15 cellular contexts compared by ENCODE assay signal in the genomic region with DNA sequence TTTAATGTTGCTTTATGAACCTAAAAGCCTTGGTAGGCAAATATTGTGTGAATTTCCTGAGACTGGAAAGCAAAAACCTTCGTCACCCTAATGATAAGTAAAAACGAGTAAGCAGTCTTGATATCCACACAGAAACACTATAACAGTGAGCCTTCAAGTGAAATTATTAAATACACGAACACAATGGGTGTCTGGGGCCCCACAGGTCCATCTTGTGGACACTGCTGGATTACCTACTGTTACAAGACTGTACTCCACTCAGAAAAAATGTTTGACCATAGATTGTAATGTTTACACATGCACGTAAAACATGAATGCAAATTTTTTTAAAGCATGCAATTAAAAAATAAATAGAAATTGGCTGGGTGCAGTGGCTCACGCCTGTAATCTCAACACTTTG.
DNase-seq lines count a peak whose midpoint lies in the region; TF ChIP-seq lines count a peak whose summit lies in the region.
"Had no signal": no experiment of that assay in that cellular context is flagged by ENCODE, and none has a peak within 500 bp of the region (broad histone marks: within the 10 kb centered on the region; RNA-seq: fewer than 3 reads in every experiment).

No MANE protein-coding gene starts in this region.

- no peak overlapping the region for H3K9ac ChIP-seq in liver (ENCODE audit: low read depth in 1 of 2, low read length in 2 of 2)
- H3K9ac ChIP-seq: parathyroid adenoma had no signal

- no peak for TF ChIP-seq POLR2A in esophagus squamous epithelium (IDR thresholded peaks at IDR 0.05)

- peaks cover 11% of the 10 kb centered on the region for H3K27me3 Mint-ChIP-seq in chondrocyte (ENCODE audit: low read depth)
- H3K27me3 Mint-ChIP-seq: T-cell had no signal

- peaks cover 2% of the 10 kb centered on the region for H3K36me3 Mint-ChIP-seq in chondrocyte (ENCODE audit: low read depth)
- H3K36me3 Mint-ChIP-seq: T-cell had no signal

- no peak overlapping the region for H3K27ac ChIP-seq in liver (ENCODE audit: low read depth in 1 of 2, low read length in 2 of 2)
- no peak overlapping the region for H3K27ac ChIP-seq in esophagus squamous epithelium
- H3K27ac ChIP-seq: parathyroid adenoma, spleen had no signal

- no peaks in the 10 kb centered on the region for H3K4me1 Mint-ChIP-seq in chondrocyte (ENCODE audit: low read depth)
- H3K4me1 Mint-ChIP-seq: T-cell had no signal

- H3K4me3 ChIP-seq in liver (ENCODE audit: low read depth in 1 of 3, low read length in 3 of 3) (no peak overlapping the region), esophagus squamous epithelium (no peak overlapping the region)
- H3K4me3 ChIP-seq: spleen had no signal

- H3K27me3 ChIP-seq in liver (ENCODE audit: control insufficient read depth in 4 of 4, insufficient read depth in 4 of 4, low read length in 3 of 4) (no peaks in the 10 kb centered on the region), esophagus squamous epithelium (no peaks in the 10 kb centered on the region)
- H3K27me3 ChIP-seq: spleen had no signal

- peaks cover 7% of the 10 kb centered on the region for H3K9me3 Mint-ChIP-seq in chondrocyte (ENCODE audit: low read depth)
- H3K9me3 Mint-ChIP-seq: T-cell had no signal

- H3K4me3 Mint-ChIP-seq in chondrocyte (ENCODE audit: unreplicated experiment) = no peak overlapping the region
- H3K4me3 Mint-ChIP-seq: T-cell had no signal

- no peaks in the 10 kb centered on the region for H3K36me3 ChIP-seq in liver (ENCODE audit: control insufficient read depth in 4 of 4, insufficient read depth in 3 of 4, low read depth in 1 of 4, low read length in 3 of 4)
- no peaks in the 10 kb centered on the region for H3K36me3 ChIP-seq in esophagus squamous epithelium
- H3K36me3 ChIP-seq: spleen had no signal

- no peaks in the 10 kb centered on the region for H3K9me3 ChIP-seq in liver (ENCODE audit: control insufficient read depth in 4 of 4, low read length in 3 of 4)
- no peaks in the 10 kb centered on the region for H3K9me3 ChIP-seq in esophagus squamous epithelium
- H3K9me3 ChIP-seq: spleen had no signal

- TF ChIP-seq RAD21 in liver (IDR thresholded peaks at IDR 0.05) = peak; percentile 79 to 80

- DNase-seq in COR-L47 (lab: John Stamatoyannopoulos, UW) = peak; percentile 55
- peak; percentile 23 for DNase-seq in M059J (ENCODE audit: low read depth)
- DNase-seq in chondrocyte (ENCODE audit: low spot score) = no peak
- no peak for DNase-seq in esophagus squamous epithelium (lab: John Stamatoyannopoulos, UW)
- no peak for DNase-seq in ecto neural progenitor cell (ENCODE audit: low spot score)
- no peak for DNase-seq in hippocampal formation (lab: John Stamatoyannopoulos, UW)
- no peak for DNase-seq in activated CD4-positive, CD25-positive, alpha-beta regulatory T cell (lab: John Stamatoyannopoulos, UW)
- DNase-seq: effector CD8-positive, alpha-beta T cell; H7; NCI-H1048; spleen; stimulated activated naive CD8-positive, alpha-beta T cell treated with anti-CD3 and anti-CD28 coated beads, Interleukin-15, Interleukin-2, amounts not matched to agents 100 U/mL and 50 U/mL, for 24 hours; T-cell had no signal

- no peak overlapping the region for H3K27ac Mint-ChIP-seq in chondrocyte (ENCODE audit: unreplicated experiment)
- H3K27ac Mint-ChIP-seq: T-cell had no signal

- 44% methylated on average over 5 of the region's 5 CpGs for WGBS in liver
- 65 to 72% methylated on average over 5 of the region's 5 CpGs for WGBS in esophagus squamous epithelium, 2 donors

- intact Hi-C loops in esophagus squamous epithelium (cut with DNase I) = no loop called here

- H3K4me1 ChIP-seq in liver (ENCODE audit: control insufficient read depth in 4 of 4, insufficient read depth in 4 of 4, low read length in 3 of 4) (no peaks in the 10 kb centered on the region), esophagus squamous epithelium (no peaks in the 10 kb centered on the region)
- H3K4me1 ChIP-seq: parathyroid adenoma, spleen had no signal

- peak; percentile 25 for TF ChIP-seq CTCF in chondrocyte (IDR thresholded peaks at IDR 0.05)
- TF ChIP-seq CTCF in liver (IDR thresholded peaks at IDR 0.05; ENCODE audit: low read depth, low read length, missing input control) = peak; percentile 48
- no peak for TF ChIP-seq CTCF in esophagus squamous epithelium (IDR thresholded peaks at IDR 0.05)

TF ChIP-seq in liver, 16 proteins besides CTCF, POLR2A, EP300 and RAD21:
- TF ChIP-seq GABPA (IDR thresholded peaks at IDR 0.05 in 1 of 2, conservative IDR thresholded peaks at IDR 0.05 in 1 of 2) (no peak), EGR1 (IDR thresholded peaks at IDR 0.05; ENCODE audit: low read depth in 2 of 2) (no peak), TAF1 (conservative IDR thresholded peaks at IDR 0.05) (no peak), JUND (IDR thresholded peaks at IDR 0.05) (no peak), HNF4A (conservative IDR thresholded peaks at IDR 0.05) (no peak), REST (IDR thresholded peaks at IDR 0.05) (no peak), HNF4G (IDR thresholded peaks at IDR 0.05) (no peak), YY1 (IDR thresholded peaks at IDR 0.05) (no peak)

Comparison
In these comparisons a context has a peak if more than half of its experiments do, and no peak if none do; other contexts are left out.
1. DNase-seq: peak in COR-L47 (single experiment) and M059J (single experiment); none in chondrocyte (single experiment), esophagus squamous epithelium (single experiment), ecto neural progenitor cell (single experiment), hippocampal formation (0 of 2) and activated CD4-positive, CD25-positive, alpha-beta regulatory T cell (0 of 4).
2. CTCF ChIP-seq: peak in chondrocyte (single experiment) and liver (single experiment); none in esophagus squamous epithelium (0 of 6).